24 cellular contexts compared by ENCODE assay signal in the genomic region with DNA sequence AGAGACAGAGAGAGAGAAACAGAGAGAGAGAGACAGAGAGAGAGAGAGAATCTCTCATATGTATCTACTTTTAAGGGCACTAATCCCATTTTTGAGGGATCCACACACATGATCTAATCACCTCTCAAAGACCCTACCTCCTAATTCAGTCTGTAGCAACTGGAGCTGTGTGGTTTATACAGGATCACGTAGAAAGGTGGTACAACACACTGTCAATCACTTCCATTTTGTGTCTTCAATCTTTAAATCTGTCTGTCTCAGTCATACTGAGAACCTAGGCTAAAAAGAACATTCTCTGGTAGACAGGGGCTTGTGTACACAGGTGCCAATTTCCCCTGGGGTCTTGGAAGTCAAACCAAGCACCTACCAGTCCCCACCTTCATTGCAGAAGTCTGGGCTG.
DNase-seq lines count a peak whose midpoint lies in the region; ATAC-seq, FAIRE-seq and TF ChIP-seq lines count a peak whose summit lies in the region.
"Had no signal": no experiment of that assay in that cellular context is flagged by ENCODE, and none has a peak within 500 bp of the region (broad histone marks: within the 10 kb centered on the region; RNA-seq: fewer than 3 reads in every experiment).

No MANE protein-coding gene starts in this region.

- no peak overlapping the region for H4K91ac ChIP-seq in trophoblast cell (ENCODE audit: low read depth, low read length)

- H3K23ac ChIP-seq in trophoblast cell (ENCODE audit: low read length): no peak overlapping the region

- no peak for TF ChIP-seq POLR2A in breast epithelium (IDR thresholded peaks at IDR 0.05)
- TF ChIP-seq POLR2A in transverse colon (IDR thresholded peaks at IDR 0.05): no peak

- no peak overlapping the region for H4K8ac ChIP-seq in trophoblast cell (ENCODE audit: low read depth, low read length)

- H3K4me3 ChIP-seq in mammary epithelial cell (replicated peaks in 1 of 3; ENCODE audit: insufficient read depth in 1 of 3, low read depth in 2 of 3, low read length in 3 of 3) (no peak overlapping the region), breast epithelium (no peak overlapping the region), Panc1 (ENCODE audit: low read depth in 2 of 2, low read length in 2 of 2) (no peak overlapping the region), keratinocyte (ENCODE audit: control insufficient read depth in 2 of 3, extremely low read depth in 1 of 3, insufficient read depth in 2 of 3, low read depth in 1 of 3, low read length in 3 of 3) (no peak overlapping the region), trophoblast cell (ENCODE audit: low read depth, low read length) (no peak overlapping the region), transverse colon (no peak overlapping the region)
- H3K4me3 ChIP-seq: A549; BLaER1 treated with 17β-estradiol and CSF1 and Interleukin-3, amounts not matched to agents 10 nM and 100 nM had no signal

- in situ Hi-C loops in mammary epithelial cell (cut with MboI; ENCODE audit: low sequenced_read_pairs in 2 of 2): no loop called here
- in situ Hi-C loops in Panc1 (cut with HindIII; ENCODE audit: low pct_unique_long_range_greater_than_20kb, low sequenced_read_pairs): no loop called here
- in situ Hi-C loops in transverse colon (cut with MboI; ENCODE audit: low pct_ligation_motif_present in 1 of 4, low pct_unique_long_range_greater_than_20kb in 1 of 4, low sequenced_read_pairs in 3 of 4): no loop called here

- no peak overlapping the region for H3K4me2 ChIP-seq in mammary epithelial cell (ENCODE audit: insufficient read depth, low read depth, low read length)
- H3K4me2 ChIP-seq in keratinocyte (ENCODE audit: control insufficient read depth, extremely low read depth, insufficient read depth, low read depth, low read length): no peak overlapping the region
- H3K4me2 ChIP-seq in trophoblast cell (ENCODE audit: low read length): no peak overlapping the region
- H3K4me2 ChIP-seq: A549; BLaER1 treated with 17β-estradiol and CSF1 and Interleukin-3, amounts not matched to agents 10 nM and 100 nM had no signal

- CTCF ChIA-PET in mammary epithelial cell (lab: Charles Lee; ENCODE audit: low non-redundant PET) (no interaction called here), Panc1 (lab: Charles Lee) (no interaction called here)
- CTCF ChIA-PET in activated CD8-positive, alpha-beta memory T cell treated with anti-CD3 and anti-CD28 coated beads, Interleukin-2, amount 10 ng/mL, durations not matched to agents 7 days and 5 days (lab: Charles Lee): no interaction called here

- no peaks in the 10 kb centered on the region for H3K27me3 ChIP-seq in mammary epithelial cell (ENCODE audit: insufficient read depth, low read length)
- no peaks in the 10 kb centered on the region for H3K27me3 ChIP-seq in breast epithelium
- H3K27me3 ChIP-seq in Panc1 (ENCODE audit: control insufficient read depth, insufficient read depth, low read length): no peaks in the 10 kb centered on the region
- H3K27me3 ChIP-seq in keratinocyte (ENCODE audit: control insufficient read depth, extremely low read depth, insufficient read depth, low read length): no peaks in the 10 kb centered on the region
- no peaks in the 10 kb centered on the region for H3K27me3 ChIP-seq in trophoblast cell (ENCODE audit: insufficient read depth, low read length)
- no peaks in the 10 kb centered on the region for H3K27me3 ChIP-seq in transverse colon
- H3K27me3 ChIP-seq: BLaER1 treated with 17β-estradiol and CSF1 and Interleukin-3, amounts not matched to agents 10 nM and 100 nM had no signal

- H3K9ac ChIP-seq in mammary epithelial cell (ENCODE audit: insufficient read depth, low read length): no peak overlapping the region
- no peak overlapping the region for H3K9ac ChIP-seq in keratinocyte (ENCODE audit: control insufficient read depth, extremely low read depth, insufficient read depth, low read length)
- no peak overlapping the region for H3K9ac ChIP-seq in trophoblast cell (ENCODE audit: low read length)
- H3K9ac ChIP-seq: BLaER1 treated with 17β-estradiol and CSF1 and Interleukin-3, amounts not matched to agents 10 nM and 100 nM had no signal

- H3K27me3 Mint-ChIP-seq in activated CD8-positive, alpha-beta memory T cell treated with anti-CD3 and anti-CD28 coated beads, Interleukin-2, amount 10 ng/mL, durations not matched to agents 7 days and 5 days: no peaks in the 10 kb centered on the region
- H3K27me3 Mint-ChIP-seq: CD4-positive, alpha-beta T cell had no signal

- H4K20me1 ChIP-seq in mammary epithelial cell (ENCODE audit: insufficient read depth, low read length) (no peaks in the 10 kb centered on the region), keratinocyte (ENCODE audit: control insufficient read depth, extremely low read depth, insufficient read depth, low read length) (no peaks in the 10 kb centered on the region)
- H4K20me1 ChIP-seq: BLaER1 treated with 17β-estradiol and CSF1 and Interleukin-3, amounts not matched to agents 10 nM and 100 nM had no signal

- H3K9me3 Mint-ChIP-seq in activated CD8-positive, alpha-beta memory T cell treated with anti-CD3 and anti-CD28 coated beads, Interleukin-2, amount 10 ng/mL, durations not matched to agents 7 days and 5 days (ENCODE audit: low read depth): no peaks in the 10 kb centered on the region
- H3K9me3 Mint-ChIP-seq: CD4-positive, alpha-beta T cell; CD8-positive, alpha-beta T cell had no signal

- POLR2A ChIA-PET in Panc1 (lab: Charles Lee): no interaction called here

- TF ChIP-seq EP300 in transverse colon (IDR thresholded peaks at IDR 0.05; ENCODE audit: low read depth): no peak

- H3K4me1 Mint-ChIP-seq in activated CD8-positive, alpha-beta memory T cell treated with anti-CD3 and anti-CD28 coated beads, Interleukin-2, amount 10 ng/mL, durations not matched to agents 7 days and 5 days: no peaks in the 10 kb centered on the region
- H3K4me1 Mint-ChIP-seq: B cell had no signal

- H3K14ac ChIP-seq in trophoblast cell (ENCODE audit: low read length): no peak overlapping the region

- DNase-seq in mammary epithelial cell (no peak), breast epithelium (ENCODE audit: low spot score in 2 of 2) (no peak), Panc1 (ENCODE audit: low read depth, low spot score) (no peak), keratinocyte (ENCODE audit: low read depth, low spot score) (no peak), trophoblast cell (no peak), hepatic stellate cell (ENCODE audit: low spot score) (no peak), transverse colon (no peak)
- no peak for DNase-seq in activated CD8-positive, alpha-beta memory T cell treated with anti-CD3 and anti-CD28 coated beads, Interleukin-2, amount 10 ng/mL, durations not matched to agents 7 days and 5 days
- DNase-seq: AML-193; Caco-2; Calu3; CD4-positive, alpha-beta T cell; CD8-positive, alpha-beta T cell; DMS79 treated with DMSO at 0.1 percent for 48 hours; GF-D8 had no signal

- 93% methylated on average over 1 of the region's 1 CpG for WGBS in mammary epithelial cell (ENCODE audit: low coverage, missing lambda C conversion rate)
- no CpG with 5 or more reads among the region's 1 CpG for WGBS in trophoblast cell (ENCODE audit: extremely low coverage, insufficient coverage, insufficient read length)
- 65 to 80% methylated on average over 1 of the region's 1 CpG for WGBS in transverse colon (ENCODE audit: low coverage in 1 of 2), 2 donors

- intact Hi-C loops in mammary epithelial cell (cut with micrococcal nuclease) (no loop called here), breast epithelium (cut with DNase I; ENCODE audit: low total_unique reads) (no loop called here), Panc1 (cut with micrococcal nuclease; ENCODE audit: unreplicated experiment) (no loop called here), transverse colon (cut with DNase I; ENCODE audit: low total_unique reads) (no loop called here)

- H2BK5ac ChIP-seq in trophoblast cell (ENCODE audit: low read depth, low read length, poor library complexity): no peak overlapping the region

- H3K4me3 Mint-ChIP-seq in activated CD8-positive, alpha-beta memory T cell treated with anti-CD3 and anti-CD28 coated beads, Interleukin-2, amount 10 ng/mL, durations not matched to agents 7 days and 5 days: no peak overlapping the region
- H3K4me3 Mint-ChIP-seq: B cell; CD4-positive, alpha-beta T cell; CD8-positive, alpha-beta T cell had no signal

- H3K79me2 ChIP-seq in mammary epithelial cell (ENCODE audit: insufficient read depth, low read length) (no peaks in the 10 kb centered on the region), keratinocyte (ENCODE audit: control insufficient read depth, insufficient read depth, low read length) (no peaks in the 10 kb centered on the region), trophoblast cell (ENCODE audit: control insufficient read depth, insufficient read depth, low read length, poor library complexity) (peaks cover 2% of the 10 kb centered on the region)

- H2BK12ac ChIP-seq in trophoblast cell (ENCODE audit: low read length): peak overlapping the region; percentile 81

- TF ChIP-seq CTCF in mammary epithelial cell (conservative IDR thresholded peaks at IDR 0.05 in 1 of 2, IDR thresholded peaks at IDR 0.05 in 1 of 2; ENCODE audit: extremely low read depth in 1 of 2, insufficient read depth in 1 of 2, low read depth in 1 of 2, low read length in 2 of 2) (no peak), breast epithelium (IDR thresholded peaks at IDR 0.05) (no peak), Panc1 (IDR thresholded peaks at IDR 0.05) (no peak), keratinocyte (optimal IDR thresholded peaks at IDR 0.05 in 1 of 3, IDR thresholded peaks at IDR 0.05 in 1 of 3, conservative IDR thresholded peaks at IDR 0.05 in 1 of 3; ENCODE audit: extremely low read depth in 1 of 3, insufficient read depth in 2 of 3, low read length in 3 of 3) (no peak), transverse colon (IDR thresholded peaks at IDR 0.05) (no peak)

- H3K27ac Mint-ChIP-seq in activated CD8-positive, alpha-beta memory T cell treated with anti-CD3 and anti-CD28 coated beads, Interleukin-2, amount 10 ng/mL, durations not matched to agents 7 days and 5 days: no peak overlapping the region
- H3K27ac Mint-ChIP-seq: B cell; CD4-positive, alpha-beta T cell; CD8-positive, alpha-beta T cell had no signal

- peaks cover 2% of the 10 kb centered on the region for H3K79me1 ChIP-seq in trophoblast cell (ENCODE audit: low read length)

- H3K36me3 Mint-ChIP-seq in activated CD8-positive, alpha-beta memory T cell treated with anti-CD3 and anti-CD28 coated beads, Interleukin-2, amount 10 ng/mL, durations not matched to agents 7 days and 5 days: no peaks in the 10 kb centered on the region
- H3K36me3 Mint-ChIP-seq: CD8-positive, alpha-beta T cell had no signal

- H3K9me1 ChIP-seq in keratinocyte (ENCODE audit: control insufficient read depth, extremely low read depth, insufficient read depth, low read length): no peaks in the 10 kb centered on the region

- H3K9me3 ChIP-seq in mammary epithelial cell (replicated peaks; ENCODE audit: insufficient read depth, low read length) (peaks cover 4% of the 10 kb centered on the region), breast epithelium (no peaks in the 10 kb centered on the region), Panc1 (ENCODE audit: control insufficient read depth, insufficient read depth, low read depth, low read length) (peaks cover 5% of the 10 kb centered on the region; the same call in 1 of the 2 replicates), keratinocyte (ENCODE audit: control insufficient read depth, low read depth, low read length) (no peaks in the 10 kb centered on the region), trophoblast cell (ENCODE audit: insufficient read depth, low read depth, low read length) (no peaks in the 10 kb centered on the region), transverse colon (no peaks in the 10 kb centered on the region)
- H3K9me3 ChIP-seq: BLaER1 treated with 17β-estradiol and CSF1 and Interleukin-3, amounts not matched to agents 10 nM and 100 nM; Caco-2 had no signal

- no TSS peak for BruUV-seq in mammary epithelial cell (replicated peaks; lab: Mats Ljungman, UMichigan)
- BruUV-seq in Panc1 (replicated peaks; lab: Mats Ljungman, UMichigan): no TSS peak

- H2AFZ ChIP-seq in mammary epithelial cell (ENCODE audit: low read depth, low read length): peak overlapping the region; percentile 5
- no peak overlapping the region for H2AFZ ChIP-seq in keratinocyte (ENCODE audit: control insufficient read depth, low read length)
- H2AFZ ChIP-seq in trophoblast cell (ENCODE audit: insufficient read depth, low read length, poor library complexity): no peak overlapping the region

- no peak overlapping the region for H3K27ac ChIP-seq in mammary epithelial cell (ENCODE audit: insufficient read depth, low read depth, low read length)
- no peak overlapping the region for H3K27ac ChIP-seq in breast epithelium
- peak overlapping the region; percentile 71 for H3K27ac ChIP-seq in Panc1 (ENCODE audit: low read length)
- H3K27ac ChIP-seq in keratinocyte (ENCODE audit: control insufficient read depth, insufficient read depth, low read length): peak overlapping the region; percentile 2
- no peak overlapping the region for H3K27ac ChIP-seq in trophoblast cell (ENCODE audit: low read depth, low read length)
- no peak overlapping the region for H3K27ac ChIP-seq in transverse colon
- H3K27ac ChIP-seq: 22Rv1; A549; BLaER1 treated with 17β-estradiol and CSF1 and Interleukin-3, amounts not matched to agents 10 nM and 100 nM; C4-2B had no signal

- dilution Hi-C loops in mammary epithelial cell (cut with HindIII; ENCODE audit: low sequenced_read_pairs): no loop called here
- dilution Hi-C loops in keratinocyte (cut with MboI; ENCODE audit: extremely low pct_ligation_motif_present, low sequenced_read_pairs): no loop called here

- H3K4me1 ChIP-seq in mammary epithelial cell (ENCODE audit: insufficient read depth, low read length): peaks cover 14% of the 10 kb centered on the region
- H3K4me1 ChIP-seq in breast epithelium: no peaks in the 10 kb centered on the region
- no peaks in the 10 kb centered on the region for H3K4me1 ChIP-seq in Panc1 (ENCODE audit: control insufficient read depth, insufficient read depth, low read length)
- peaks cover 9% of the 10 kb centered on the region for H3K4me1 ChIP-seq in keratinocyte (ENCODE audit: control insufficient read depth, extremely low read depth, insufficient read depth, low read length)
- H3K4me1 ChIP-seq in trophoblast cell (ENCODE audit: control insufficient read depth in 1 of 2, insufficient read depth in 2 of 2, low read length in 2 of 2): peaks cover 0 to 2% of the 10 kb centered on the region in 2 experiments
- no peaks in the 10 kb centered on the region for H3K4me1 ChIP-seq in transverse colon
- H3K4me1 ChIP-seq: A549; BLaER1 treated with 17β-estradiol and CSF1 and Interleukin-3, amounts not matched to agents 10 nM and 100 nM had no signal

- no peak for ATAC-seq in Panc1
- ATAC-seq in activated CD8-positive, alpha-beta memory T cell treated with anti-CD3 and anti-CD28 coated beads, Interleukin-2, amount 10 ng/mL, durations not matched to agents 7 days and 5 days: no peak
- ATAC-seq: A549; CD8-positive, alpha-beta T cell had no signal

- peak; percentile 52 for FAIRE-seq in keratinocyte (lab: Jason Lieb, UNC)
- FAIRE-seq: A549, D721Med, G401.6, GM12891, GM19239 had no signal

- H2BK120ac ChIP-seq in trophoblast cell (ENCODE audit: insufficient read depth, low read length, poor library complexity): no peak overlapping the region

- H4K12ac ChIP-seq in trophoblast cell (ENCODE audit: low read depth, low read length): no peak overlapping the region

- H3K18ac ChIP-seq in trophoblast cell (ENCODE audit: low read length): no peak overlapping the region

- H3K36me3 ChIP-seq in mammary epithelial cell (ENCODE audit: insufficient read depth, low read length): no peaks in the 10 kb centered on the region
- no peaks in the 10 kb centered on the region for H3K36me3 ChIP-seq in breast epithelium
- no peaks in the 10 kb centered on the region for H3K36me3 ChIP-seq in Panc1 (ENCODE audit: control insufficient read depth, insufficient read depth, low read length)
- H3K36me3 ChIP-seq in keratinocyte (ENCODE audit: control insufficient read depth in 2 of 2, extremely low read depth in 1 of 2, insufficient read depth in 2 of 2, low read length in 2 of 2): no peaks in the 10 kb centered on the region
- no peaks in the 10 kb centered on the region for H3K36me3 ChIP-seq in trophoblast cell (ENCODE audit: control insufficient read depth in 1 of 2, insufficient read depth in 2 of 2, low read length in 2 of 2)
- H3K36me3 ChIP-seq in transverse colon: no peaks in the 10 kb centered on the region
- H3K36me3 ChIP-seq: BLaER1 treated with 17β-estradiol and CSF1 and Interleukin-3, amounts not matched to agents 10 nM and 100 nM had no signal

- no peak overlapping the region for H2AK5ac ChIP-seq in trophoblast cell (ENCODE audit: low read length)

- H3K4ac ChIP-seq in trophoblast cell (ENCODE audit: low read depth, low read length): no peak overlapping the region

Comparison
In these comparisons a context has a peak if more than half of its experiments do, and no peak if none do; other contexts are left out.
1. H3K27ac ChIP-seq: peak in Panc1 (single experiment) and keratinocyte (single experiment); none in mammary epithelial cell (single experiment), breast epithelium (0 of 2), trophoblast cell (single experiment) and transverse colon (0 of 4).